ENCODE assay signal across 8 cellular contexts in genomic region chr14:22549981-22550670, GRCh38. TPM values are rescaled to one million over a fixed set of nuclear protein-coding genes. Genes with fewer than 3 reads are reported as not detected.
A peak's percentile ranks its signal among the peaks of the same experiment; 100 is the strongest.
DNase-seq lines count a peak whose midpoint lies in the region; ATAC-seq and FAIRE-seq lines count a peak whose summit lies in the region.

No MANE protein-coding gene starts in this region.

- ATAC-seq in HG02852 (IDR thresholded peaks at IDR 0.05; ENCODE audit: unreplicated experiment), result peak; percentile 65

- DNase-seq in GM18507 (ENCODE audit: extremely low spot score, insufficient read length, low read depth) (no peak), SJSA1 (ENCODE audit: low read depth in 1 of 2, low spot score in 2 of 2) (peak; percentile 84 to 89), Ammon's horn (ENCODE audit: low spot score) (no peak), NCI-H2227 (lab: John Stamatoyannopoulos, UW; ENCODE audit: unreplicated experiment) (no peak), DMS79 treated with DMSO at 0.1 percent for 48 hours (lab: John Stamatoyannopoulos, UW) (no peak)
- DNase-seq in central memory CD4-positive, alpha-beta T cell, result peak; percentile 73
- peak; percentile 84 for DNase-seq in stimulated activated CD4-positive, alpha-beta T cell treated with anti-CD3 and anti-CD28 coated beads, Interleukin-4, amount 100 ng/mL, for 24 hours

- no peaks in the 10 kb centered on the region for H3K9me3 ChIP-seq in SJSA1 (replicated peaks)

- no peak overlapping the region for H3K4me3 ChIP-seq in SJSA1

- peaks cover 83% of the 10 kb centered on the region for H3K4me1 ChIP-seq in SJSA1 (replicated peaks)

- peaks cover 23% of the 10 kb centered on the region for H3K36me3 ChIP-seq in SJSA1

- peak; percentile 89 for FAIRE-seq in GM18507 (lab: Jason Lieb, UNC)

- H3K27me3 ChIP-seq in SJSA1 (replicated peaks), result no peaks in the 10 kb centered on the region

- H3K27ac ChIP-seq in SJSA1, result peak overlapping the region; percentile 95

RNA-seq across cellular contexts. Expression of gene DAD1, which starts 38.9 kb away (rescaled TPM):
- total RNA-seq in SJSA1 (2014; rRNA removed; shearing (Covaris generic)), result 282 and 328 TPM in 2 replicates

RNA-seq across cellular contexts. Expression of gene ABHD4, which starts 48.0 kb away (rescaled TPM):
- total RNA-seq in SJSA1 (2014; rRNA removed; shearing (Covaris generic)), result 7.1 and 7.3 TPM in 2 replicates

Comparison
In these comparisons a context has a peak if more than half of its experiments do, and no peak if none do; other contexts are left out.
1. DNase-seq: peak in SJSA1 (2 of 2), central memory CD4-positive, alpha-beta T cell (single experiment) and stimulated activated CD4-positive, alpha-beta T cell treated with anti-CD3 and anti-CD28 coated beads, Interleukin-4, amount 100 ng/mL, for 24 hours (single experiment); none in GM18507 (single experiment), Ammon's horn (single experiment), NCI-H2227 (single experiment) and DMS79 treated with DMSO at 0.1 percent for 48 hours (single experiment).